In genomic region chr6:127920804-127921203, GRCh38 we compare ENCODE assay signal across 22 cellular contexts. TPM values are rescaled to one million over a fixed set of nuclear protein-coding genes. Genes with fewer than 3 reads are reported as not detected.
"Had no signal": no experiment of that assay in that cellular context is flagged by ENCODE, and none has a peak within 500 bp of the region (broad histone marks: within the 10 kb centered on the region; RNA-seq: fewer than 3 reads in every experiment).

No MANE protein-coding gene starts in this region.

- H3K9ac ChIP-seq: parathyroid adenoma had no signal

- H3K27me3 ChIP-seq: ascending aorta, gastroesophageal sphincter, heart left ventricle, upper lobe of right lung had no signal

- H3K36me3 ChIP-seq: ascending aorta, gastroesophageal sphincter, heart left ventricle, thoracic aorta, upper lobe of right lung had no signal

- H3K36me3 Mint-ChIP-seq: immature natural killer cell, naive B cell had no signal

- H3K4me3 ChIP-seq: ascending aorta, coronary artery, gastroesophageal sphincter, heart left ventricle, mucosa of descending colon, smooth muscle cell, thoracic aorta, upper lobe of right lung had no signal

- H3K4me2 ChIP-seq: smooth muscle cell had no signal

- H3K4me1 ChIP-seq: ascending aorta, gastroesophageal sphincter, heart left ventricle, parathyroid adenoma, upper lobe of right lung had no signal

- H3K27ac ChIP-seq: ascending aorta, coronary artery, gastroesophageal sphincter, heart left ventricle, parathyroid adenoma, thoracic aorta, upper lobe of right lung had no signal

- DNase-seq: activated CD4-positive, alpha-beta T cell treated with anti-CD3 and anti-CD28 coated beads, Interleukin-2, amount 50 U/mL, for 4 hours; activated CD4-positive, CD25-positive, alpha-beta regulatory T cell treated with anti-CD3 and anti-CD28 coated beads, Interleukin-2, amount 50 U/mL, for 72 hours; activated naive CD4-positive, alpha-beta T cell treated with Interleukin-2 at 50 U/mL for 16 hours; heart left ventricle; immature natural killer cell; kidney glomerular epithelial cell; left ventricle myocardium superior; mesenchymal stem cell; mucosa of descending colon; naive B cell; stimulated activated CD4-positive, alpha-beta T cell treated with anti-CD3 and anti-CD28 coated beads, Interleukin-4, amount 100 ng/mL, for 1 hour; T1000; upper lobe of right lung had no signal

- H3K27ac Mint-ChIP-seq: activated T-helper 2 cell treated with anti-CD3 and anti-CD28 coated beads, Interferon-gamma antibody, Interleukin-2, Interleukin-4, amounts not matched to agents 10 μg/mL and 5 μg/mL and 100 μg/mL, durations not matched to agents 14 hours and 24 hours and 36 hours; immature natural killer cell; naive B cell had no signal

- ATAC-seq: esophagus mucosa, gastroesophageal sphincter, heart left ventricle, left ventricle myocardium superior, mucosa of descending colon, sciatic nerve, upper lobe of right lung had no signal

- H3K79me2 ChIP-seq: parathyroid adenoma had no signal

- H2AFZ ChIP-seq: parathyroid adenoma had no signal

- H3K4me3 Mint-ChIP-seq: immature natural killer cell, naive B cell had no signal

- H3K9me3 ChIP-seq: ascending aorta, mucosa of descending colon, thoracic aorta, upper lobe of right lung had no signal

- H3K4me1 Mint-ChIP-seq: naive B cell had no signal

RNA-seq across cellular contexts. Expression of gene THEMIS, which starts 19.9 kb away (rescaled TPM):
- total RNA-seq: ascending aorta, smooth muscle cell had no signal
- polyA plus RNA-seq: smooth muscle cell had no signal
